1 cellular context compared by ENCODE assay signal in genomic region chr3:179872842-179873241, GRCh38.
TF ChIP-seq lines count a peak whose summit lies in the region.

No MANE protein-coding gene starts in this region.

TF ChIP-seq in H1, 55 proteins besides CTCF, POLR2A, EP300 and RAD21 (continued from another document):
- TF ChIP-seq ATF3 (IDR thresholded peaks at IDR 0.05; ENCODE audit: insufficient read depth, low read depth, low read length) (no peak), CHD1 (IDR thresholded peaks at IDR 0.05; ENCODE audit: low read depth, low read length) (no peak), KDM5A (IDR thresholded peaks at IDR 0.05; ENCODE audit: low read length) (no peak), POU5F1 (IDR thresholded peaks at IDR 0.05; ENCODE audit: low read depth, low read length) (no peak), CREB1 (IDR thresholded peaks at IDR 0.05) (no peak), SP1 (IDR thresholded peaks at IDR 0.05; ENCODE audit: low read depth, low read length) (no peak), ATF2 (IDR thresholded peaks at IDR 0.05; ENCODE audit: low read length) (no peak), E2F6 (IDR thresholded peaks at IDR 0.05) (no peak), SP2 (IDR thresholded peaks at IDR 0.05; ENCODE audit: low read length) (no peak), POLR2AphosphoS5 (IDR thresholded peaks at IDR 0.05; ENCODE audit: low read depth, low read length) (no peak), FOSL1 (IDR thresholded peaks at IDR 0.05; ENCODE audit: insufficient read depth, low read depth, low read length) (no peak), SIN3A (conservative IDR thresholded peaks at IDR 0.05 in 1 of 2, IDR thresholded peaks at IDR 0.05 in 1 of 2; ENCODE audit: low read depth in 1 of 2, low read length in 2 of 2) (no peak), SIX5 (IDR thresholded peaks at IDR 0.05; ENCODE audit: low read depth, low read length) (no peak)
